15 cellular contexts compared by ENCODE assay signal in the genomic region with DNA sequence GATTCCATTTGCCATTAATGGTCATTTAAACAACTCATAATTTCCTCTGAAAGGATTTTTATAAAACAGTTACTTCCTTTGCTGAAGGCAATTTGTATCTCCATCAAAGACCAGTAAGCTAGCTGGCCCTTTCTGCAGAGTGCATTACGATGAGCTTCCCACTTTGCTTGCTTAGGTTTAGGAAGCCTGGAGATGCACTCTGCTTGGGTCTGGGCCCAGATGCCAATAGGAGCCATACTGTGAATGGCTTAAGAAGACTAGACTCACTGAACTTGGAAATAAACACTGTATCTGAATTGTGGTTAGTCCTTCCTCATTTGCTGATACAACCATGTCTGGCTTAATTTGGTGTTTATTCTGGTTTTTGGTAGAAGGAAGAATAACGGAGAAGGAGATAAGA. TPM values are rescaled to one million over a fixed set of nuclear protein-coding genes. Genes with fewer than 3 reads are reported as not detected.
DNase-seq lines count a peak whose midpoint lies in the region; ATAC-seq and TF ChIP-seq lines count a peak whose summit lies in the region.
"Had no signal": no experiment of that assay in that cellular context is flagged by ENCODE, and none has a peak within 500 bp of the region (broad histone marks: within the 10 kb centered on the region; RNA-seq: fewer than 3 reads in every experiment).

No MANE protein-coding gene starts in this region.

- ATAC-seq in naive thymus-derived CD8-positive, alpha-beta T cell: no peak

- no peak for TF ChIP-seq CTCF in KMS-11 (conservative IDR thresholded peaks at IDR 0.05; ENCODE audit: low read depth, low read length)

- H4K8ac ChIP-seq in mesenchymal stem cell (ENCODE audit: low read length): no peak overlapping the region

- no peak overlapping the region for H2BK5ac ChIP-seq in mesenchymal stem cell (ENCODE audit: low read depth, low read length, poor library complexity, severe bottlenecking)

- H3K27me3 ChIP-seq in KMS-11 (ENCODE audit: insufficient read depth, low read depth): no peaks in the 10 kb centered on the region
- no peaks in the 10 kb centered on the region for H3K27me3 ChIP-seq in mesenchymal stem cell (ENCODE audit: control insufficient read depth in 1 of 2, insufficient read depth in 1 of 2, low read length in 2 of 2)

- no peak overlapping the region for H3K18ac ChIP-seq in mesenchymal stem cell (ENCODE audit: low read depth in 1 of 2, low read length in 2 of 2)

- H2BK15ac ChIP-seq in mesenchymal stem cell (ENCODE audit: low read depth, poor library complexity, severe bottlenecking): no peak overlapping the region

- no peak overlapping the region for H3K4me3 ChIP-seq in KMS-11 (IDR thresholded peaks at IDR 0.05; ENCODE audit: insufficient read depth, low read depth, low read length)
- H3K4me3 ChIP-seq in mesenchymal stem cell (ENCODE audit: insufficient read depth in 1 of 2, low read depth in 1 of 2, low read length in 2 of 2): no peak overlapping the region

- H4K91ac ChIP-seq in mesenchymal stem cell (ENCODE audit: low read length): no peak overlapping the region

- H2BK120ac ChIP-seq in mesenchymal stem cell (ENCODE audit: low read depth, low read length): no peak overlapping the region

- H3K27me3 Mint-ChIP-seq in T-helper 1 cell treated with Interleukin-12 subunit alpha and Interleukin-12 subunit beta and Interleukin-4 antibody, amounts not matched to agents 30 μg/mL and 1 μg/mL, for 36 hours (ENCODE audit: low read depth): no peaks in the 10 kb centered on the region
- H3K27me3 Mint-ChIP-seq in activated T-helper 2 cell treated with anti-CD3 and anti-CD28 coated beads, Interferon-gamma antibody, Interleukin-2, Interleukin-4, amounts not matched to agents 10 μg/mL and 5 μg/mL and 100 μg/mL, durations not matched to agents 14 hours and 24 hours and 36 hours (ENCODE audit: low read depth): no peaks in the 10 kb centered on the region
- H3K27me3 Mint-ChIP-seq in naive thymus-derived CD8-positive, alpha-beta T cell: no peaks in the 10 kb centered on the region
- H3K27me3 Mint-ChIP-seq: naive B cell had no signal

- no peak overlapping the region for H3K4ac ChIP-seq in mesenchymal stem cell (ENCODE audit: low read depth in 1 of 2, low read length in 2 of 2)

- H3K4me2 ChIP-seq in KMS-11: peak overlapping the region; percentile 79; the same call in 1 of the 2 replicates
- no peak overlapping the region for H3K4me2 ChIP-seq in mesenchymal stem cell (ENCODE audit: low read length, poor library complexity, severe bottlenecking)

- DNase-seq in T-helper 1 cell: no peak
- no peak for DNase-seq in activated T-helper 2 cell treated with anti-CD3 and anti-CD28 coated beads, Interferon-gamma antibody, Interleukin-2, Interleukin-4, amounts not matched to agents 10 μg/mL and 5 μg/mL and 100 μg/mL, durations not matched to agents 14 hours and 24 hours and 36 hours (ENCODE audit: low spot score)
- no peak for DNase-seq in naive thymus-derived CD8-positive, alpha-beta T cell
- no peak for DNase-seq in hippocampal formation (lab: John Stamatoyannopoulos, UW)
- DNase-seq in mesenchymal stem cell: no peak
- no peak for DNase-seq in AG08396 (ENCODE audit: low spot score)
- DNase-seq: 8988T; amniotic stem cell; COR-L47; naive B cell; NCI-H2029 treated with DMSO at 0.1 percent for 48 hours; stimulated activated CD8-positive, alpha-beta memory T cell treated with anti-CD3 and anti-CD28 coated beads, Interleukin-4, amount 100 ng/mL, for 48 hours; T-helper 9 cell had no signal

- no peaks in the 10 kb centered on the region for H4K20me1 ChIP-seq in KMS-11 (ENCODE audit: insufficient read depth)

- no peaks in the 10 kb centered on the region for H3K9me3 Mint-ChIP-seq in T-helper 1 cell treated with Interleukin-12 subunit alpha and Interleukin-12 subunit beta and Interleukin-4 antibody, amounts not matched to agents 30 μg/mL and 1 μg/mL, for 36 hours
- no peaks in the 10 kb centered on the region for H3K9me3 Mint-ChIP-seq in activated T-helper 2 cell treated with anti-CD3 and anti-CD28 coated beads, Interferon-gamma antibody, Interleukin-2, Interleukin-4, amounts not matched to agents 10 μg/mL and 5 μg/mL and 100 μg/mL, durations not matched to agents 14 hours and 24 hours and 36 hours
- H3K9me3 Mint-ChIP-seq in naive thymus-derived CD8-positive, alpha-beta T cell: no peaks in the 10 kb centered on the region
- H3K9me3 Mint-ChIP-seq: naive B cell had no signal

- H3K79me2 ChIP-seq in KMS-11 (ENCODE audit: insufficient read depth, low read depth): no peaks in the 10 kb centered on the region

- no peaks in the 10 kb centered on the region for H3K36me3 ChIP-seq in KMS-11 (ENCODE audit: insufficient read depth)
- H3K36me3 ChIP-seq in mesenchymal stem cell (ENCODE audit: control insufficient read depth in 1 of 2, insufficient read depth in 2 of 2, low read depth in 1 of 2, low read length in 2 of 2): peaks cover 4 to 42% of the 10 kb centered on the region in 2 experiments

- H3K9me3 ChIP-seq in mesenchymal stem cell (ENCODE audit: control insufficient read depth, low read length): no peaks in the 10 kb centered on the region

- peaks cover 4% of the 10 kb centered on the region for H3K79me1 ChIP-seq in mesenchymal stem cell (replicated peaks; ENCODE audit: low read length, poor library complexity, severe bottlenecking)

- intact Hi-C loops in activated T-helper 2 cell treated with anti-CD3 and anti-CD28 coated beads, Interferon-gamma antibody, Interleukin-2, Interleukin-4, amounts not matched to agents 10 μg/mL and 5 μg/mL and 100 μg/mL, durations not matched to agents 14 hours and 24 hours and 36 hours (cut with micrococcal nuclease): loop anchor here (5.0 to 10.0 kb wide), 4 partner anchors 74 to 988 kb away; no protein-coding TSS in a partner anchor

- H3K4me1 ChIP-seq in KMS-11 (ENCODE audit: low read depth, poor library complexity, severe bottlenecking) (peaks cover 53% of the 10 kb centered on the region), mesenchymal stem cell (ENCODE audit: control insufficient read depth, insufficient read depth, low read depth, low read length) (peaks cover 6% of the 10 kb centered on the region)

- no peak overlapping the region for H2BK12ac ChIP-seq in mesenchymal stem cell (ENCODE audit: low read length in 2 of 2)

- H3K9ac ChIP-seq in KMS-11: no peak overlapping the region
- no peak overlapping the region for H3K9ac ChIP-seq in mesenchymal stem cell (ENCODE audit: low read length)

- WGBS in mesenchymal stem cell: 96% methylated on average over 1 of the region's 2 CpGs

- peaks cover 91% of the 10 kb centered on the region for H3K4me1 Mint-ChIP-seq in T-helper 1 cell treated with Interleukin-12 subunit alpha and Interleukin-12 subunit beta and Interleukin-4 antibody, amounts not matched to agents 30 μg/mL and 1 μg/mL, for 36 hours (ENCODE audit: low read depth)
- peaks cover 92% of the 10 kb centered on the region for H3K4me1 Mint-ChIP-seq in activated T-helper 2 cell treated with anti-CD3 and anti-CD28 coated beads, Interferon-gamma antibody, Interleukin-2, Interleukin-4, amounts not matched to agents 10 μg/mL and 5 μg/mL and 100 μg/mL, durations not matched to agents 14 hours and 24 hours and 36 hours (ENCODE audit: low read depth)
- peaks cover 57 to 99% (median 97%) of the 10 kb centered on the region in 4 donors for H3K4me1 Mint-ChIP-seq in naive thymus-derived CD8-positive, alpha-beta T cell

- no peak overlapping the region for H2AK5ac ChIP-seq in mesenchymal stem cell (ENCODE audit: low read length, severe bottlenecking)

- POLR2A ChIA-PET in naive thymus-derived CD8-positive, alpha-beta T cell (lab: Charles Lee): interaction anchor here (0.6 to 11.0 kb wide), 5 partner anchors 11 to 180 kb away, joined by 3 to 268 read pairs (median 64); no protein-coding TSS in a partner anchor

- peak overlapping the region; percentile 66 for H3K27ac Mint-ChIP-seq in T-helper 1 cell treated with Interleukin-12 subunit alpha and Interleukin-12 subunit beta and Interleukin-4 antibody, amounts not matched to agents 30 μg/mL and 1 μg/mL, for 36 hours
- peak overlapping the region; percentile 21 for H3K27ac Mint-ChIP-seq in activated T-helper 2 cell treated with anti-CD3 and anti-CD28 coated beads, Interferon-gamma antibody, Interleukin-2, Interleukin-4, amounts not matched to agents 10 μg/mL and 5 μg/mL and 100 μg/mL, durations not matched to agents 14 hours and 24 hours and 36 hours
- H3K27ac Mint-ChIP-seq in naive thymus-derived CD8-positive, alpha-beta T cell: peak overlapping the region; percentile 78 to 99 (median 96)

- H3K36me3 Mint-ChIP-seq in T-helper 1 cell treated with Interleukin-12 subunit alpha and Interleukin-12 subunit beta and Interleukin-4 antibody, amounts not matched to agents 30 μg/mL and 1 μg/mL, for 36 hours (ENCODE audit: low read depth): peaks cover 80% of the 10 kb centered on the region
- peaks cover 78% of the 10 kb centered on the region for H3K36me3 Mint-ChIP-seq in activated T-helper 2 cell treated with anti-CD3 and anti-CD28 coated beads, Interferon-gamma antibody, Interleukin-2, Interleukin-4, amounts not matched to agents 10 μg/mL and 5 μg/mL and 100 μg/mL, durations not matched to agents 14 hours and 24 hours and 36 hours (ENCODE audit: low read depth)
- peaks cover 61 to 93% (median 69%) of the 10 kb centered on the region in 3 donors for H3K36me3 Mint-ChIP-seq in naive thymus-derived CD8-positive, alpha-beta T cell

- H3K4me3 Mint-ChIP-seq in T-helper 1 cell treated with Interleukin-12 subunit alpha and Interleukin-12 subunit beta and Interleukin-4 antibody, amounts not matched to agents 30 μg/mL and 1 μg/mL, for 36 hours: peak overlapping the region; percentile 90
- H3K4me3 Mint-ChIP-seq in activated T-helper 2 cell treated with anti-CD3 and anti-CD28 coated beads, Interferon-gamma antibody, Interleukin-2, Interleukin-4, amounts not matched to agents 10 μg/mL and 5 μg/mL and 100 μg/mL, durations not matched to agents 14 hours and 24 hours and 36 hours (ENCODE audit: low read depth): peak overlapping the region; percentile 46
- peak overlapping the region; percentile 84 to 100 (median 93) for H3K4me3 Mint-ChIP-seq in naive thymus-derived CD8-positive, alpha-beta T cell
- H3K4me3 Mint-ChIP-seq: naive B cell had no signal

- no peak overlapping the region for H3K23ac ChIP-seq in mesenchymal stem cell (ENCODE audit: low read length in 2 of 2)

- H2AFZ ChIP-seq in KMS-11 (ENCODE audit: low read depth) (no peak overlapping the region), mesenchymal stem cell (ENCODE audit: low read depth, low read length) (no peak overlapping the region)

- H3K27ac ChIP-seq in KMS-11 (no peak overlapping the region), mesenchymal stem cell (ENCODE audit: low read length, poor library complexity, severe bottlenecking) (no peak overlapping the region)

- H3K14ac ChIP-seq in mesenchymal stem cell (ENCODE audit: low read length in 2 of 2): no peak overlapping the region

RNA-seq across cellular contexts. Expression of gene OXNAD1, which starts 38.0 kb away (rescaled TPM):
- total RNA-seq in activated T-helper 2 cell treated with anti-CD3 and anti-CD28 coated beads, Interferon-gamma antibody, Interleukin-2, Interleukin-4, amounts not matched to agents 10 μg/mL and 5 μg/mL and 100 μg/mL, durations not matched to agents 14 hours and 24 hours and 36 hours: 18.7 and 20.5 TPM in 2 replicates
- 100 to 1,000 TPM; 128 to 132 TPM for total RNA-seq in naive thymus-derived CD8-positive, alpha-beta T cell
- polyA plus RNA-seq in naive thymus-derived CD8-positive, alpha-beta T cell: 100 to 1,000 TPM; 106 to 190 (median 168) TPM
- 4.5 TPM for polyA plus RNA-seq in mesenchymal stem cell (2013, experiment 1 of 2)
- 3.8 TPM for polyA plus RNA-seq in mesenchymal stem cell (2013, experiment 2 of 2)

RNA-seq across cellular contexts. Expression of gene DPH3, which starts 38.3 kb away (rescaled TPM):
- total RNA-seq in activated T-helper 2 cell treated with anti-CD3 and anti-CD28 coated beads, Interferon-gamma antibody, Interleukin-2, Interleukin-4, amounts not matched to agents 10 μg/mL and 5 μg/mL and 100 μg/mL, durations not matched to agents 14 hours and 24 hours and 36 hours: 22.7 and 23.1 TPM in 2 replicates
- total RNA-seq in naive thymus-derived CD8-positive, alpha-beta T cell: 10 to 100 TPM; 16.6 to 17.2 TPM
- polyA plus RNA-seq in naive thymus-derived CD8-positive, alpha-beta T cell: 10 to 100 TPM; 16.7 to 20.9 (median 18.6) TPM
- polyA plus RNA-seq in mesenchymal stem cell (2013, experiment 1 of 2): 38.5 TPM
- 40.8 TPM for polyA plus RNA-seq in mesenchymal stem cell (2013, experiment 2 of 2)

Comparison
In these comparisons a context has a peak if more than half of its experiments do, and no peak if none do; other contexts are left out.
1. H3K27ac Mint-ChIP-seq: peak in every context shown above with its lines; median percentile 96 in naive thymus-derived CD8-positive, alpha-beta T cell; 66 in T-helper 1 cell treated with Interleukin-12 subunit alpha and Interleukin-12 subunit beta and Interleukin-4 antibody, amounts not matched to agents 30 μg/mL and 1 μg/mL, for 36 hours; 21 in activated T-helper 2 cell treated with anti-CD3 and anti-CD28 coated beads, Interferon-gamma antibody, Interleukin-2, Interleukin-4, amounts not matched to agents 10 μg/mL and 5 μg/mL and 100 μg/mL, durations not matched to agents 14 hours and 24 hours and 36 hours.